Comparison of ENCODE assay signal across 32 cellular contexts in the genomic region with DNA sequence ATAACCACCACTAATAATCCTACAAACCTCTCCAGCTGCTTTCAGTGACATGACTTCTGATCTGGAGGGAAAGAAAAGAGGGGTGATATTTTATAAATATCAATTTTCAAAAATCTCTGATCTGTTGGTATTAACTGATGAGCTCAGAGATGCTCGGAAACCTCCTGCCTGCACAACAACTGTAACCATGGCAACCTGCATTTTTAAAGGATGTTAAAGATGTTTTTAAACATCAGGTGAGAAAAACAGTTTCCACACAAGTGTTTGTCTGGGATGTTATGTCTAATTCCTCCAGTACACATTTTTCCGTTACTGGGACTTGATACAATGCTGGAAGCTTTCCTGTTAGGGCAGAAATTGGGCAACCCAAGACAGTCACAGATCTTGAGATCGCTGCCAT.
"Had no signal": no experiment of that assay in that cellular context is flagged by ENCODE, and none has a peak within 500 bp of the region (broad histone marks: within the 10 kb centered on the region; RNA-seq: fewer than 3 reads in every experiment).

No MANE protein-coding gene starts in this region.

- H2AFZ ChIP-seq: neural progenitor cell, parathyroid adenoma had no signal

- ATAC-seq: naive thymus-derived CD8-positive, alpha-beta T cell; natural killer cell treated with Interleukin-12 subunit alpha and Interleukin-12 subunit beta and Interleukin-15 and Interleukin-18, amount 100 ng/mL, for 72 hours; psoas muscle; sciatic nerve; stimulated activated memory B cell treated with anti-CD40 and anti-IgM and Interleukin-4, amounts not matched to agents 10 μg/mL and 1 μg/mL and 100 μg/mL, for 72 hours; stimulated activated naive CD8-positive, alpha-beta T cell treated with anti-CD3 and anti-CD28 coated beads, Interleukin-15, amount 100 ng/mL, for 72 hours; stimulated activated naive CD8-positive, alpha-beta T cell treated with anti-CD3 and anti-CD28 coated beads, Interleukin-15, Interleukin-2, amounts not matched to agents 100 U/mL and 50 U/mL, for 24 hours; upper lobe of right lung had no signal

- H3K9me3 Mint-ChIP-seq: natural killer cell treated with Interleukin-12 subunit alpha and Interleukin-12 subunit beta and Interleukin-15 and Interleukin-18, amount 100 ng/mL, for 72 hours; nephron progenitor cell; neural progenitor cell; stimulated activated memory B cell treated with anti-CD40 and anti-IgM and Interleukin-4, amounts not matched to agents 10 μg/mL and 1 μg/mL and 100 μg/mL, for 72 hours; type B pancreatic cell had no signal

- H3K4me3 Mint-ChIP-seq: naive B cell; naive thymus-derived CD8-positive, alpha-beta T cell; natural killer cell treated with Interleukin-12 subunit alpha and Interleukin-12 subunit beta and Interleukin-15 and Interleukin-18, amount 100 ng/mL, for 72 hours; nephron progenitor cell; neural progenitor cell; stimulated activated memory B cell treated with anti-CD40 and anti-IgM and Interleukin-4, amounts not matched to agents 10 μg/mL and 1 μg/mL and 100 μg/mL, for 72 hours; stimulated activated naive CD8-positive, alpha-beta T cell treated with anti-CD3 and anti-CD28 coated beads, Interleukin-15, amount 100 ng/mL, for 72 hours; type B pancreatic cell had no signal

- H3K4me2 ChIP-seq: neural progenitor cell, smooth muscle cell had no signal

- H3K4me3 ChIP-seq: neural progenitor cell, ovary, psoas muscle, skin epidermis, smooth muscle cell, spleen, suprapubic skin, testis, tibial artery, transverse colon, upper lobe of right lung, uterus had no signal

- H3K4me1 ChIP-seq: neural progenitor cell, parathyroid adenoma, psoas muscle, spleen, suprapubic skin, testis, transverse colon, upper lobe of right lung, uterus had no signal

- H3K4me1 Mint-ChIP-seq: naive B cell; naive thymus-derived CD8-positive, alpha-beta T cell; stimulated activated memory B cell treated with anti-CD40 and anti-IgM and Interleukin-4, amounts not matched to agents 10 μg/mL and 1 μg/mL and 100 μg/mL, for 72 hours; stimulated activated naive CD8-positive, alpha-beta T cell treated with anti-CD3 and anti-CD28 coated beads, Interleukin-15, amount 100 ng/mL, for 72 hours had no signal

- H3K27ac Mint-ChIP-seq: naive B cell; naive thymus-derived CD8-positive, alpha-beta T cell; natural killer cell treated with Interleukin-12 subunit alpha and Interleukin-12 subunit beta and Interleukin-15 and Interleukin-18, amount 100 ng/mL, for 72 hours; nephron progenitor cell; neural progenitor cell; progenitor cell of endocrine pancreas; stimulated activated memory B cell treated with anti-CD40 and anti-IgM and Interleukin-4, amounts not matched to agents 10 μg/mL and 1 μg/mL and 100 μg/mL, for 72 hours; stimulated activated naive CD8-positive, alpha-beta T cell treated with anti-CD3 and anti-CD28 coated beads, Interleukin-15, amount 100 ng/mL, for 72 hours; type B pancreatic cell had no signal

- H3K36me3 ChIP-seq: neural progenitor cell, ovary, spleen, suprapubic skin, tibial artery, transverse colon, upper lobe of right lung, uterus had no signal

- H3K27me3 ChIP-seq: neural progenitor cell, ovary, suprapubic skin, testis, tibial artery, transverse colon, upper lobe of right lung, uterus had no signal

- H3K27ac ChIP-seq: neural progenitor cell, ovary, parathyroid adenoma, psoas muscle, skin epidermis, spleen, suprapubic skin, testis, tibial artery, transverse colon, upper lobe of right lung, uterus had no signal

- H3K9ac ChIP-seq: neural progenitor cell, parathyroid adenoma had no signal

- H3K36me3 Mint-ChIP-seq: naive B cell; naive thymus-derived CD8-positive, alpha-beta T cell; natural killer cell treated with Interleukin-12 subunit alpha and Interleukin-12 subunit beta and Interleukin-15 and Interleukin-18, amount 100 ng/mL, for 72 hours; neural progenitor cell; stimulated activated memory B cell treated with anti-CD40 and anti-IgM and Interleukin-4, amounts not matched to agents 10 μg/mL and 1 μg/mL and 100 μg/mL, for 72 hours; type B pancreatic cell had no signal

- H3K79me2 ChIP-seq: parathyroid adenoma had no signal

- H3K27me3 Mint-ChIP-seq: naive B cell; stimulated activated naive CD8-positive, alpha-beta T cell treated with anti-CD3 and anti-CD28 coated beads, Interleukin-15, amount 100 ng/mL, for 72 hours; type B pancreatic cell had no signal

- DNase-seq: naive B cell; naive thymus-derived CD8-positive, alpha-beta T cell; nephron progenitor cell; occipital lobe; ovary; posterior cingulate gyrus; psoas muscle; spleen; stimulated activated CD4-positive, alpha-beta T cell treated with anti-CD3 and anti-CD28 coated beads, Interleukin-12 subunit alpha, Interleukin-12 subunit beta, amount 100 ng/mL, for 4 hours; stimulated activated CD4-positive, alpha-beta T cell treated with anti-CD3 and anti-CD28 coated beads, Interleukin-1b, Interleukin-23, amount 100 ng/mL, for 48 hours; stimulated activated CD4-positive, alpha-beta T cell treated with anti-CD3 and anti-CD28 coated beads, Interleukin-4, amount 100 ng/mL, for 1 hour; stimulated activated CD4-positive, alpha-beta T cell treated with anti-CD3 and anti-CD28 coated beads, Interleukin-4, amount 100 ng/mL, for 4 hours; stimulated activated CD8-positive, alpha-beta memory T cell treated with anti-CD3 and anti-CD28 coated beads, Interleukin-4, amount 100 ng/mL, for 48 hours; stimulated activated naive CD4-positive, alpha-beta T cell; stimulated activated naive CD8-positive, alpha-beta T cell treated with anti-CD3 and anti-CD28 coated beads, Interleukin-15, amount 100 ng/mL, for 72 hours; stimulated activated naive CD8-positive, alpha-beta T cell treated with anti-CD3 and anti-CD28 coated beads, Interleukin-15, Interleukin-2, amounts not matched to agents 100 U/mL and 50 U/mL, for 24 hours; substantia nigra; testis; tibial artery; transverse colon; upper lobe of right lung; uterus had no signal

- H3K9me3 ChIP-seq: ovary, psoas muscle, spleen, suprapubic skin, testis, tibial artery, transverse colon, upper lobe of right lung, uterus had no signal
